In genomic region chr7:29469984-29470557, GRCh38 we compare ENCODE assay signal across 23 cellular contexts.
"Had no signal": no experiment of that assay in that cellular context is flagged by ENCODE, and none has a peak within 500 bp of the region (broad histone marks: within the 10 kb centered on the region; RNA-seq: fewer than 3 reads in every experiment).

No MANE protein-coding gene starts in this region.

- H3K4me1 ChIP-seq: left lung, psoas muscle, testis had no signal

- H3K27ac ChIP-seq: epithelial cell of prostate, esophagus squamous epithelium, left lung, psoas muscle, skin epidermis, testis, tibial nerve had no signal

- H3K9me3 ChIP-seq: esophagus squamous epithelium, left lung, psoas muscle, testis, tibial nerve had no signal

- DNase-seq: effector memory CD8-positive, alpha-beta T cell; esophagus squamous epithelium; foreskin fibroblast; hypothalamus; kidney glomerular epithelial cell; left lung; mesenchymal stem cell; midbrain; naive thymus-derived CD4-positive, alpha-beta T cell; nephron progenitor cell; psoas muscle; retina; stimulated activated CD4-positive, alpha-beta T cell treated with anti-CD3 and anti-CD28 coated beads, Interleukin-2, amount 100 ng/mL, for 24 hours; stimulated activated CD4-positive, alpha-beta T cell treated with anti-CD3 and anti-CD28 coated beads, Interleukin-4, amount 100 ng/mL, for 4 hours; stimulated activated naive B cell treated with anti-CD40 and anti-IgM and Interleukin-4, amounts not matched to agents 10 μg/mL and 1 μg/mL and 100 μg/mL, for 72 hours; stimulated activated naive CD8-positive, alpha-beta T cell treated with anti-CD3 and anti-CD28 coated beads, Interleukin-15, amount 100 ng/mL, for 72 hours; testis had no signal

- H3K36me3 ChIP-seq: esophagus squamous epithelium, left lung, tibial nerve had no signal

- H3K4me3 ChIP-seq: esophagus squamous epithelium, left lung, lung, psoas muscle, skin epidermis, testis, tibial nerve had no signal

- ATAC-seq: effector memory CD8-positive, alpha-beta T cell; left lung; naive thymus-derived CD4-positive, alpha-beta T cell; psoas muscle; sciatic nerve; stimulated activated naive B cell treated with anti-CD40 and anti-IgM and Interleukin-4, amounts not matched to agents 10 μg/mL and 1 μg/mL and 100 μg/mL, for 72 hours; stimulated activated naive CD8-positive, alpha-beta T cell treated with anti-CD3 and anti-CD28 coated beads, Interleukin-15, amount 100 ng/mL, for 72 hours had no signal

- H3K27me3 ChIP-seq: esophagus squamous epithelium, left lung, testis, tibial nerve had no signal

- FAIRE-seq: islet of Langerhans had no signal
